1 cellular context compared by ENCODE assay signal in genomic region chr10:116741391-116742351, GRCh38.
TF ChIP-seq lines count a peak whose summit lies in the region.

No MANE protein-coding gene starts in this region.

TF ChIP-seq in HEK293, 187 proteins besides CTCF, POLR2A, EP300 and RAD21 (continued from another document):
- 0 out of 2 replicates have a peak, but pooled peaks have one; percentile 47 for TF ChIP-seq ZNF423 (tag by site-specific recombination; IDR thresholded peaks at IDR 0.05)
- TF ChIP-seq ZFP37 (tag by site-specific recombination; IDR thresholded peaks at IDR 0.05): no peak
- TF ChIP-seq ZNF211 (tag by site-specific recombination; IDR thresholded peaks at IDR 0.05; ENCODE audit: low read depth): no peak
- no peak for TF ChIP-seq RBAK (tag by site-specific recombination; IDR thresholded peaks at IDR 0.05)
- no peak for TF ChIP-seq BCL11A (tag by site-specific recombination; IDR thresholded peaks at IDR 0.05; ENCODE audit: low read depth)
- no peak for TF ChIP-seq ZNF558 (tag by site-specific recombination; IDR thresholded peaks at IDR 0.05)
- TF ChIP-seq ZNF510 (tag by site-specific recombination; IDR thresholded peaks at IDR 0.05; ENCODE audit: insufficient replicate concordance): no peak
- no peak for TF ChIP-seq ZNF221 (tag by site-specific recombination; IDR thresholded peaks at IDR 0.05; ENCODE audit: borderline replicate concordance)
- TF ChIP-seq ZNF404 (tag by site-specific recombination; IDR thresholded peaks at IDR 0.05): no peak
- TF ChIP-seq PRDM2 (tag by site-specific recombination; IDR thresholded peaks at IDR 0.05; ENCODE audit: borderline replicate concordance): no peak
- TF ChIP-seq KLF7 (tag by site-specific recombination; IDR thresholded peaks at IDR 0.05; ENCODE audit: borderline replicate concordance): no peak
- no peak for TF ChIP-seq ZNF223 (tag by site-specific recombination; IDR thresholded peaks at IDR 0.05)
- TF ChIP-seq ZNF10 (tag by site-specific recombination; IDR thresholded peaks at IDR 0.05): no peak
- TF ChIP-seq ZNF19 (tag by site-specific recombination; IDR thresholded peaks at IDR 0.05; ENCODE audit: low read depth): no peak
- TF ChIP-seq ZNF518A (tag by site-specific recombination; conservative IDR thresholded peaks at IDR 0.05; ENCODE audit: low read depth): no peak
- TF ChIP-seq GLIS1 (tag by site-specific recombination; IDR thresholded peaks at IDR 0.05): peak; percentile 27; the same call in 1 of the 2 replicates
- no peak for TF ChIP-seq ZNF426 (tag by site-specific recombination; IDR thresholded peaks at IDR 0.05)
- TF ChIP-seq ZNF214 (tag by site-specific recombination; IDR thresholded peaks at IDR 0.05; ENCODE audit: borderline replicate concordance): no peak
